ENCODE assay signal across 1 cellular context in genomic region chr2:201196003-201196402, GRCh38.
TF ChIP-seq lines count a peak whose summit lies in the region.

No MANE protein-coding gene starts in this region.

TF ChIP-seq in HepG2, 621 proteins besides CTCF, POLR2A, EP300 and RAD21:
- TF ChIP-seq ZNF672 (CRISPR knock-in tag; IDR thresholded peaks at IDR 0.05) (no peak), STAT5B (CRISPR knock-in tag; IDR thresholded peaks at IDR 0.05) (no peak), ZNF10 (CRISPR knock-in tag; IDR thresholded peaks at IDR 0.05; ENCODE audit: borderline replicate concordance, low read depth) (no peak), ZNF549 (CRISPR knock-in tag; IDR thresholded peaks at IDR 0.05) (no peak), KAT7 (CRISPR knock-in tag; IDR thresholded peaks at IDR 0.05; ENCODE audit: borderline replicate concordance) (no peak), KLF11 (CRISPR knock-in tag; IDR thresholded peaks at IDR 0.05) (no peak)
